Comparison of ENCODE assay signal across 12 cellular contexts in the genomic region with DNA sequence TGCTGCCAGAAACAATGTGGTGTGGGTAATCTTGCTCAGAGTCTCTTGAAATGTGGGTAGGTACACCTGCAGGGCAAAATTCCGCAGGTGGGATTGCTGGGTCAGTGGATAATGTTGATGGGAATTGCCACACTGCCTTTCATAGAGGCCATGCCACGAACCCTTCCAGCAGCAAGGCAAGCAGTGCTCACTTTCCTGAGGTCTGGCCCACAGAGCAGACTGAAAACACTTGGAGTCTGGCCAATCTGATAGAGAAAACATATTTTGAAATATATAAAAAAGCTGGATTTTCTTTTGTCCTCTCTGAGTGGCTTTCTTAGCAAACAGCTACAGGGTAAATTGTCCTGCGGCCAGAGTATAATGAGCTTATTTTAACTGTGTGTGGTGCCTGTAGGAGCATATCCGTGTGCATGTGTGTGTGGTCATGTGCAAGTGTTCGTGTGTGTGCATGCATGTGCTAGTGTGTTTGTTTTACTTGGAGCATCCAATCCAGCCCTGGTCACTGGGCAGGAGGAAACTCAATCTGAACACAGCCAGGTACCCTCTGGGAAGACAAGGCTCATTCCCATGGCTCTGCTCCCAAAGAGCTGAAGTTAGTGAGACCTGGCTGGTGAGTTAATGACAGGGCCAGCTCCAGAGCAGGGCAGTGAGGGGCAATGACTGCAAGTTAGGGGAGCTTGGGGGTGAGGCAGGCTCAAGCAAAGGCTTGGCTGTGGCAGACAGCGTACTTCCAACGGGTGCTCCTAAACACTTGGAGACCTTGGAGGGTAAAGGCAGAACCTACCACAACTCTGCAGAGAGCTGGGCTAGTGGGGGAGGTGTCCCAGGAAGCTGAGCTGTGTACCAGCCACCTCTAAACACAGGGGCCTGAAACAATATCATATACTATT.
DNase-seq lines count a peak whose midpoint lies in the region; ATAC-seq and TF ChIP-seq lines count a peak whose summit lies in the region.
"Had no signal": no experiment of that assay in that cellular context is flagged by ENCODE, and none has a peak within 500 bp of the region (broad histone marks: within the 10 kb centered on the region; RNA-seq: fewer than 3 reads in every experiment).

No MANE protein-coding gene starts in this region.

- no peaks in the 10 kb centered on the region for H3K36me3 ChIP-seq in BLaER1 treated with 17β-estradiol and CSF1 and Interleukin-3, amounts not matched to agents 10 nM and 100 nM
- no peaks in the 10 kb centered on the region for H3K36me3 ChIP-seq in KMS-11 (ENCODE audit: insufficient read depth)
- no peaks in the 10 kb centered on the region for H3K36me3 ChIP-seq in brain microvascular endothelial cell (replicated peaks)
- no peaks in the 10 kb centered on the region for H3K36me3 ChIP-seq in lower lobe of right lung
- H3K36me3 ChIP-seq: transverse colon had no signal

- no peak for ATAC-seq in lower lobe of right lung
- no peak for ATAC-seq in GM21786 (IDR thresholded peaks at IDR 0.05; ENCODE audit: unreplicated experiment)

- no peak overlapping the region; a peak in 1 of 20 replicates for H3K4me3 ChIP-seq in BLaER1 treated with 17β-estradiol and CSF1 and Interleukin-3, amounts not matched to agents 10 nM and 100 nM
- H3K4me3 ChIP-seq in KMS-11 (IDR thresholded peaks at IDR 0.05; ENCODE audit: insufficient read depth, low read depth, low read length) (no peak overlapping the region), brain microvascular endothelial cell (ENCODE audit: low read depth, low read length) (no peak overlapping the region), lower lobe of right lung (no peak overlapping the region)
- H3K4me3 ChIP-seq: mucosa of descending colon, transverse colon had no signal

- TF ChIP-seq CTCF in KMS-11 (conservative IDR thresholded peaks at IDR 0.05; ENCODE audit: low read depth, low read length) (no peak), brain microvascular endothelial cell (IDR thresholded peaks at IDR 0.05; ENCODE audit: low read depth, low read length, missing control alignments) (no peak), lower lobe of right lung (IDR thresholded peaks at IDR 0.05) (no peak)

- H3K4me1 ChIP-seq in BLaER1 treated with 17β-estradiol and CSF1 and Interleukin-3, amounts not matched to agents 10 nM and 100 nM = peaks cover 15 to 35% (median 26%) of the 10 kb centered on the region in 10 experiments
- H3K4me1 ChIP-seq in KMS-11 (ENCODE audit: low read depth, poor library complexity, severe bottlenecking) (peaks cover 23% of the 10 kb centered on the region), lower lobe of right lung (peaks cover 11% of the 10 kb centered on the region)
- H3K4me1 ChIP-seq: transverse colon had no signal

- H3K4me2 ChIP-seq in BLaER1 treated with 17β-estradiol and CSF1 and Interleukin-3, amounts not matched to agents 10 nM and 100 nM = peak overlapping the region; percentile 18 to 80 (median 55)
- H3K4me2 ChIP-seq in KMS-11 = peak overlapping the region; percentile 1; the same call in 1 of the 2 replicates

- H3K27ac ChIP-seq in BLaER1 treated with 17β-estradiol and CSF1 and Interleukin-3, amounts not matched to agents 10 nM and 100 nM = no peak overlapping the region
- H3K27ac ChIP-seq in KMS-11 = peak overlapping the region; percentile 57
- H3K27ac ChIP-seq in brain microvascular endothelial cell = no peak overlapping the region
- no peak overlapping the region for H3K27ac ChIP-seq in lower lobe of right lung
- H3K27ac ChIP-seq: transverse colon had no signal

- DNase-seq in brain microvascular endothelial cell = peak; percentile 9
- peak; percentile 26 for DNase-seq in lower lobe of right lung
- DNase-seq in T-helper 2 cell = no peak
- DNase-seq in stimulated activated CD4-positive, alpha-beta T cell treated with anti-CD3 and anti-CD28 coated beads, Interleukin-15, amount 100 ng/mL, for 24 hours = no peak
- no peak for DNase-seq in COLO829 (ENCODE audit: low spot score)
- DNase-seq: activated gamma-delta T cell treated with Interleukin-2 at 50 U/mL for 16 hours, hypothalamus, transverse colon had no signal

- in situ Hi-C loops in brain microvascular endothelial cell (cut with HindIII; ENCODE audit: low pct_ligation_motif_present, low sequenced_read_pairs) = no loop called here

- 0 out of 2 replicates have a peak overlapping the region, but pooled peaks have one; percentile 44 for H2AFZ ChIP-seq in KMS-11 (ENCODE audit: low read depth)

- no peaks in the 10 kb centered on the region for H3K79me2 ChIP-seq in KMS-11 (ENCODE audit: insufficient read depth, low read depth)

- H3K27me3 ChIP-seq in BLaER1 treated with 17β-estradiol and CSF1 and Interleukin-3, amounts not matched to agents 10 nM and 100 nM = peaks cover 90 to 99% (median 93%) of the 10 kb centered on the region in 11 experiments
- H3K27me3 ChIP-seq in KMS-11 (ENCODE audit: insufficient read depth, low read depth) (no peaks in the 10 kb centered on the region), brain microvascular endothelial cell (replicated peaks) (no peaks in the 10 kb centered on the region), lower lobe of right lung (ENCODE audit: low read depth) (no peaks in the 10 kb centered on the region)
- H3K27me3 ChIP-seq: transverse colon had no signal

- intact Hi-C loops in lower lobe of right lung (cut with DNase I) = no loop called here

- no peak overlapping the region for H3K9ac ChIP-seq in BLaER1 treated with 17β-estradiol and CSF1 and Interleukin-3, amounts not matched to agents 10 nM and 100 nM
- no peak overlapping the region for H3K9ac ChIP-seq in KMS-11

- H3K9me3 ChIP-seq in BLaER1 treated with 17β-estradiol and CSF1 and Interleukin-3, amounts not matched to agents 10 nM and 100 nM (replicated peaks in 1 of 11) = peaks cover 0 to 19% (median 5%) of the 10 kb centered on the region in 11 experiments; a peak in 9 of 22 replicates
- no peaks in the 10 kb centered on the region for H3K9me3 ChIP-seq in lower lobe of right lung
- H3K9me3 ChIP-seq: mucosa of descending colon, transverse colon had no signal

- H4K20me1 ChIP-seq in BLaER1 treated with 17β-estradiol and CSF1 and Interleukin-3, amounts not matched to agents 10 nM and 100 nM = peaks cover 0 to 100% (median 95%) of the 10 kb centered on the region in 11 experiments; a peak in 18 of 22 replicates
- H4K20me1 ChIP-seq in KMS-11 (ENCODE audit: insufficient read depth) = no peaks in the 10 kb centered on the region

Comparison
In these comparisons a context has a peak if more than half of its experiments do, and no peak if none do; other contexts are left out.
1. DNase-seq: peak in brain microvascular endothelial cell (single experiment) and lower lobe of right lung (single experiment); none in T-helper 2 cell (0 of 5), stimulated activated CD4-positive, alpha-beta T cell treated with anti-CD3 and anti-CD28 coated beads, Interleukin-15, amount 100 ng/mL, for 24 hours (single experiment) and COLO829 (single experiment).